Comparison of ENCODE assay signal across 23 cellular contexts in the genomic region with DNA sequence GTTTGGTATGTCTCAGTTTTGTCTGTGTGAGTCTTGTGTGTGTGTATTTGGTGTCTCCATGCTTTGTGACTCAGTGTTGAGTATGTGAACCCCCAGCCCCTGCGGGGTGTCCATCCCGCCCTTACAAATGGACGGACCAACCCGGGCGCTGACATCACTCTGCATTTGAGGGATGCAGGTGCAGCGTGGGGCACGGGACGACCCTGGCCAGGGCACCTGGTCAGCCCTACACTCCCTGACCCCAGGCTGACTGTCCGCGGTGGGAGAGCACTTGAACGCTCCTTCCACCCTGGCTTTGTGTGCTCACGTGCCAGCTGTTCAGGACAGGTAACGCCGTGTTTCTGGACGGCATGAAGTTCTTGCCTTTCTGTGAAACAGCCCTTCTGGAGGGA.
"Had no signal": no experiment of that assay in that cellular context is flagged by ENCODE, and none has a peak within 500 bp of the region (broad histone marks: within the 10 kb centered on the region; RNA-seq: fewer than 3 reads in every experiment).

No MANE protein-coding gene starts in this region.

- H3K4me3 ChIP-seq: coronary artery, esophagus squamous epithelium, gastrocnemius medialis, heart right ventricle, left lung, lower lobe of right lung, mucosa of descending colon had no signal

- DNase-seq: dermis blood vessel endothelial cell; effector CD8-positive, alpha-beta T cell; effector memory CD8-positive, alpha-beta T cell; endodermal cell; erythroblast; esophagus squamous epithelium; foreskin fibroblast; foreskin melanocyte; gastrocnemius medialis; glutamatergic neuron; heart right ventricle; hippocampal formation; left cardiac atrium; left lung; left ventricle myocardium superior; lower lobe of right lung; mesenchymal stem cell; mucosa of descending colon; naive B cell had no signal

- H3K36me3 ChIP-seq: esophagus squamous epithelium, gastrocnemius medialis, heart right ventricle, left lung, lower lobe of right lung had no signal

- H3K9me3 ChIP-seq: esophagus squamous epithelium, gastrocnemius medialis, heart right ventricle, left lung, lower lobe of right lung, mucosa of descending colon had no signal

- ATAC-seq: effector memory CD8-positive, alpha-beta T cell; esophagus mucosa; gastrocnemius medialis; heart right ventricle; left cardiac atrium; left lung; left ventricle myocardium superior; lower lobe of right lung; mucosa of descending colon had no signal

- H3K9me3 Mint-ChIP-seq: effector memory CD8-positive, alpha-beta T cell; endodermal cell; mesothelial cell of epicardium had no signal

- H3K27ac Mint-ChIP-seq: effector memory CD8-positive, alpha-beta T cell; endodermal cell; mesothelial cell of epicardium had no signal

- H3K27ac ChIP-seq: coronary artery, epithelial cell of prostate, esophagus squamous epithelium, gastrocnemius medialis, heart right ventricle, left lung, lower lobe of right lung had no signal

- H3K4me1 ChIP-seq: esophagus squamous epithelium, gastrocnemius medialis, heart right ventricle, left lung, lower lobe of right lung had no signal

- H3K4me3 Mint-ChIP-seq: effector memory CD8-positive, alpha-beta T cell; endodermal cell; mesothelial cell of epicardium had no signal

- H3K36me3 Mint-ChIP-seq: mesothelial cell of epicardium, naive B cell had no signal
